ENCODE assay signal across 25 cellular contexts in the genomic region with DNA sequence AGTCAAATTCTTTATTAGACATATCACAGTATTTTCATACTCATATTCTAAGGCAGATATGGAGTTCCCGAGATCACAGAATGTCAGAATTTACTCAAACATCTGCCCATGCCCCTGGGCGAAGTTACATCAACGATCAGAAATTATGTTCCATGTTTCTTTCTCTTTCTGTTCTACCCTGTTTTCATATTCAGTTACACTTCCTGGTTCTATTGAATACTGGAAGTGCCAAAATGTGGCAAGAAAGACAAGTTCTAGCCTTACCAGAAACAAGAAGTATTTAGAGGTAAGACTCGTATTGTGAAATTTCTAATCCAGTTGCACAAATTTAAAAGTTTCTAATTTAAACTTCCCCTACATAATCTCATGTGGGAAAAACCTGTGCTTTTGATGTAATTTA. TPM values are rescaled to one million over a fixed set of nuclear protein-coding genes. Genes with fewer than 3 reads are reported as not detected.
DNase-seq lines count a peak whose midpoint lies in the region; ATAC-seq, FAIRE-seq and TF ChIP-seq lines count a peak whose summit lies in the region.
"Had no signal": no experiment of that assay in that cellular context is flagged by ENCODE, and none has a peak within 500 bp of the region (broad histone marks: within the 10 kb centered on the region; RNA-seq: fewer than 3 reads in every experiment).

No MANE protein-coding gene starts in this region.

- dilution Hi-C loops in mammary epithelial cell (cut with HindIII; ENCODE audit: low sequenced_read_pairs), result no loop called here
- dilution Hi-C loops in keratinocyte (cut with MboI; ENCODE audit: extremely low pct_ligation_motif_present, low sequenced_read_pairs), result no loop called here

- H3K27me3 Mint-ChIP-seq in MCF 10A (ENCODE audit: insufficient read depth, unreplicated experiment), result no peaks in the 10 kb centered on the region
- H3K27me3 Mint-ChIP-seq: central memory CD8-positive, alpha-beta T cell; stimulated activated memory B cell treated with anti-CD40 and anti-IgM and Interleukin-4, amounts not matched to agents 10 μg/mL and 1 μg/mL and 100 μg/mL, for 72 hours had no signal

- no peaks in the 10 kb centered on the region for H3K9me1 ChIP-seq in keratinocyte (ENCODE audit: control insufficient read depth, extremely low read depth, insufficient read depth, low read length)

- ATAC-seq in HG02678 (IDR thresholded peaks at IDR 0.05; ENCODE audit: unreplicated experiment), result no peak
- no peak for ATAC-seq in HG03139 (IDR thresholded peaks at IDR 0.05; ENCODE audit: unreplicated experiment)
- ATAC-seq: activated naive CD4-positive, alpha-beta T cell treated with anti-CD3 and anti-CD28 coated beads, Interleukin-2, amount 50 U/mL, for 72 hours; HCT116; left ventricle myocardium superior; stimulated activated memory B cell treated with anti-CD40 and anti-IgM and Interleukin-4, amounts not matched to agents 10 μg/mL and 1 μg/mL and 100 μg/mL, for 72 hours; T-cell had no signal

- H3K27ac ChIP-seq in mammary epithelial cell (ENCODE audit: insufficient read depth, low read depth, low read length) (no peak overlapping the region), OCI-LY3 (ENCODE audit: low read length) (peak overlapping the region; percentile 24; the same call in 1 of the 2 replicates), keratinocyte (ENCODE audit: control insufficient read depth, insufficient read depth, low read length) (no peak overlapping the region)
- H3K27ac ChIP-seq: 22Rv1 had no signal

- POLR2A ChIA-PET in MCF 10A (lab: Yijun Ruan, JAX), result no interaction called here

- H4K20me1 ChIP-seq in mammary epithelial cell (ENCODE audit: insufficient read depth, low read length) (no peaks in the 10 kb centered on the region), OCI-LY3 (ENCODE audit: insufficient read depth, low read length) (no peaks in the 10 kb centered on the region), keratinocyte (ENCODE audit: control insufficient read depth, extremely low read depth, insufficient read depth, low read length) (no peaks in the 10 kb centered on the region)

- H3K36me3 ChIP-seq in mammary epithelial cell (ENCODE audit: insufficient read depth, low read length), result no peaks in the 10 kb centered on the region
- no peaks in the 10 kb centered on the region for H3K36me3 ChIP-seq in OCI-LY3 (replicated peaks; ENCODE audit: low read depth, low read length)
- H3K36me3 ChIP-seq in keratinocyte (ENCODE audit: control insufficient read depth in 2 of 2, extremely low read depth in 1 of 2, insufficient read depth in 2 of 2, low read length in 2 of 2), result no peaks in the 10 kb centered on the region

- no peaks in the 10 kb centered on the region for H3K9me3 ChIP-seq in mammary epithelial cell (replicated peaks; ENCODE audit: insufficient read depth, low read length)
- H3K9me3 ChIP-seq in OCI-LY3 (ENCODE audit: insufficient read depth, low read length), result no peaks in the 10 kb centered on the region
- no peaks in the 10 kb centered on the region for H3K9me3 ChIP-seq in keratinocyte (ENCODE audit: control insufficient read depth, low read depth, low read length)

- H3K4me3 ChIP-seq in mammary epithelial cell (replicated peaks in 1 of 3; ENCODE audit: insufficient read depth in 1 of 3, low read depth in 2 of 3, low read length in 3 of 3), result no peak overlapping the region
- no peak overlapping the region for H3K4me3 ChIP-seq in OCI-LY3 (ENCODE audit: low read length)
- no peak overlapping the region for H3K4me3 ChIP-seq in keratinocyte (ENCODE audit: control insufficient read depth in 2 of 3, extremely low read depth in 1 of 3, insufficient read depth in 2 of 3, low read depth in 1 of 3, low read length in 3 of 3)
- H3K4me3 ChIP-seq: dorsolateral prefrontal cortex had no signal

- intact Hi-C loops in mammary epithelial cell (cut with micrococcal nuclease), result no loop called here
- intact Hi-C loops in MCF 10A (cut with micrococcal nuclease), result no loop called here

- H3K4me1 ChIP-seq in mammary epithelial cell (ENCODE audit: insufficient read depth, low read length) (no peaks in the 10 kb centered on the region), OCI-LY3 (ENCODE audit: low read length) (peaks cover 23% of the 10 kb centered on the region), keratinocyte (ENCODE audit: control insufficient read depth, extremely low read depth, insufficient read depth, low read length) (no peaks in the 10 kb centered on the region)

- TF ChIP-seq CTCF in mammary epithelial cell (conservative IDR thresholded peaks at IDR 0.05 in 1 of 2, IDR thresholded peaks at IDR 0.05 in 1 of 2; ENCODE audit: extremely low read depth in 1 of 2, insufficient read depth in 1 of 2, low read depth in 1 of 2, low read length in 2 of 2) (no peak), MCF 10A (IDR thresholded peaks at IDR 0.05; ENCODE audit: unreplicated experiment) (no peak), OCI-LY3 (IDR thresholded peaks at IDR 0.05; ENCODE audit: low read depth, low read length) (no peak), keratinocyte (optimal IDR thresholded peaks at IDR 0.05 in 1 of 3, IDR thresholded peaks at IDR 0.05 in 1 of 3, conservative IDR thresholded peaks at IDR 0.05 in 1 of 3; ENCODE audit: extremely low read depth in 1 of 3, insufficient read depth in 2 of 3, low read length in 3 of 3) (no peak)

- no peak overlapping the region for H2AFZ ChIP-seq in mammary epithelial cell (ENCODE audit: low read depth, low read length)
- H2AFZ ChIP-seq in OCI-LY3 (ENCODE audit: low read depth, low read length), result peak overlapping the region; percentile 24; the same call in 1 of the 2 replicates
- H2AFZ ChIP-seq in keratinocyte (ENCODE audit: control insufficient read depth, low read length), result peak overlapping the region; percentile 68

- no peak overlapping the region for H3K4me3 Mint-ChIP-seq in MCF 10A (ENCODE audit: unreplicated experiment)
- H3K4me3 Mint-ChIP-seq: central memory CD8-positive, alpha-beta T cell; neural crest cell; stimulated activated memory B cell treated with anti-CD40 and anti-IgM and Interleukin-4, amounts not matched to agents 10 μg/mL and 1 μg/mL and 100 μg/mL, for 72 hours; T-cell had no signal

- in situ Hi-C loops in mammary epithelial cell (cut with MboI; ENCODE audit: low sequenced_read_pairs in 2 of 2), result no loop called here

- peaks cover 10% of the 10 kb centered on the region for H3K4me1 Mint-ChIP-seq in MCF 10A (ENCODE audit: insufficient read depth, unreplicated experiment)
- H3K4me1 Mint-ChIP-seq: central memory CD8-positive, alpha-beta T cell; stimulated activated memory B cell treated with anti-CD40 and anti-IgM and Interleukin-4, amounts not matched to agents 10 μg/mL and 1 μg/mL and 100 μg/mL, for 72 hours; T-cell had no signal

- CTCF ChIA-PET in mammary epithelial cell (lab: Charles Lee; ENCODE audit: low non-redundant PET), result no interaction called here
- CTCF ChIA-PET in MCF 10A (lab: Yijun Ruan, JAX), result no interaction called here

- H3K9ac ChIP-seq in mammary epithelial cell (ENCODE audit: insufficient read depth, low read length) (no peak overlapping the region), OCI-LY3 (ENCODE audit: low read length) (no peak overlapping the region), keratinocyte (ENCODE audit: control insufficient read depth, extremely low read depth, insufficient read depth, low read length) (no peak overlapping the region)

- H3K79me2 ChIP-seq in mammary epithelial cell (ENCODE audit: insufficient read depth, low read length) (no peaks in the 10 kb centered on the region), OCI-LY3 (ENCODE audit: low read length) (no peaks in the 10 kb centered on the region), keratinocyte (ENCODE audit: control insufficient read depth, insufficient read depth, low read length) (no peaks in the 10 kb centered on the region)

- WGBS in mammary epithelial cell (ENCODE audit: low coverage, missing lambda C conversion rate), result 85% methylated on average over 4 of the region's 4 CpGs

- no peak overlapping the region for H3K4me2 ChIP-seq in mammary epithelial cell (ENCODE audit: insufficient read depth, low read depth, low read length)
- peak overlapping the region; percentile 45 for H3K4me2 ChIP-seq in OCI-LY3 (ENCODE audit: low read length)
- H3K4me2 ChIP-seq in keratinocyte (ENCODE audit: control insufficient read depth, extremely low read depth, insufficient read depth, low read depth, low read length), result peak overlapping the region; percentile 44

- H3K27ac Mint-ChIP-seq in MCF 10A (ENCODE audit: low read depth, unreplicated experiment), result no peak overlapping the region
- H3K27ac Mint-ChIP-seq: activated naive CD4-positive, alpha-beta T cell treated with anti-CD3 and anti-CD28 coated beads, Interleukin-2, amount 50 U/mL, for 72 hours; stimulated activated memory B cell treated with anti-CD40 and anti-IgM and Interleukin-4, amounts not matched to agents 10 μg/mL and 1 μg/mL and 100 μg/mL, for 72 hours; T-cell had no signal

- FAIRE-seq in keratinocyte (lab: Jason Lieb, UNC), result peak; percentile 68
- FAIRE-seq: astrocyte had no signal

- H3K27me3 ChIP-seq in mammary epithelial cell (ENCODE audit: insufficient read depth, low read length), result peaks cover 3% of the 10 kb centered on the region
- no peaks in the 10 kb centered on the region for H3K27me3 ChIP-seq in OCI-LY3 (ENCODE audit: low read depth, low read length)
- no peaks in the 10 kb centered on the region for H3K27me3 ChIP-seq in keratinocyte (ENCODE audit: control insufficient read depth, extremely low read depth, insufficient read depth, low read length)
- H3K27me3 ChIP-seq: dorsolateral prefrontal cortex had no signal

- H3K36me3 Mint-ChIP-seq in MCF 10A (ENCODE audit: insufficient read depth, unreplicated experiment), result peaks cover 6% of the 10 kb centered on the region
- H3K36me3 Mint-ChIP-seq: activated naive CD4-positive, alpha-beta T cell treated with anti-CD3 and anti-CD28 coated beads, Interleukin-2, amount 50 U/mL, for 72 hours; stimulated activated memory B cell treated with anti-CD40 and anti-IgM and Interleukin-4, amounts not matched to agents 10 μg/mL and 1 μg/mL and 100 μg/mL, for 72 hours; T-cell had no signal

- no peaks in the 10 kb centered on the region for H3K9me3 Mint-ChIP-seq in MCF 10A (ENCODE audit: unreplicated experiment)
- H3K9me3 Mint-ChIP-seq: activated naive CD4-positive, alpha-beta T cell treated with anti-CD3 and anti-CD28 coated beads, Interleukin-2, amount 50 U/mL, for 72 hours; central memory CD8-positive, alpha-beta T cell; neural crest cell; stimulated activated memory B cell treated with anti-CD40 and anti-IgM and Interleukin-4, amounts not matched to agents 10 μg/mL and 1 μg/mL and 100 μg/mL, for 72 hours; T-cell had no signal

- peak; percentile 11 for DNase-seq in mammary epithelial cell
- no peak for DNase-seq in MCF 10A (ENCODE audit: unreplicated experiment)
- DNase-seq in keratinocyte (ENCODE audit: low read depth, low spot score), result no peak
- DNase-seq in SK-N-DZ (ENCODE audit: low spot score), result no peak
- DNase-seq in HT-29 (ENCODE audit: low spot score), result no peak
- DNase-seq: activated CD4-positive, alpha-beta T cell treated with anti-CD3 and anti-CD28 coated beads for 48 hours; dorsolateral prefrontal cortex; GDM1; KG1; left ventricle myocardium superior; NCI-H1092 treated with DMSO at 0.1 percent for 48 hours; NCI-H2029 treated with DMSO at 0.1 percent for 48 hours; NK-92 treated with Interleukin-12 subunit alpha and Interleukin-12 subunit beta, amount 100 ng/mL, for 24 hours; stimulated activated CD4-positive, alpha-beta T cell treated with anti-CD3 and anti-CD28 coated beads, Interleukin-1b, Interleukin-23, amount 100 ng/mL, for 48 hours; T-cell had no signal

- no TSS peak for BruUV-seq in mammary epithelial cell (replicated peaks; lab: Mats Ljungman, UMichigan)
- no TSS peak for BruUV-seq in MCF 10A (replicated peaks; lab: Mats Ljungman, UMichigan)

RNA-seq across cellular contexts. Expression of a gene that starts 36.1 kb away (rescaled TPM):
- total RNA-seq in mammary epithelial cell (1 to 10 TPM in 1 of 2 donors, under 1 TPM in 1; 0.26 to 4.3 TPM), MCF 10A (2022) (0.19 and 0.54 TPM in 2 replicates)
- polyA plus RNA-seq in mammary epithelial cell (0.24 TPM), keratinocyte (0.09 to 0.12 TPM (median 0.11 TPM) in 3 replicates)
- polyA minus RNA-seq in mammary epithelial cell (not detected), keratinocyte (0.66 to 2.4 TPM (median 0.70 TPM) in 3 replicates)
- polyA plus RNA-seq in keratinocyte (2011; ENCODE audit: low read depth), result 0.17 TPM
- polyA plus RNA-seq in keratinocyte (2011; cell fraction: cytosol; rRNA removed), result 0.02 and 0.03 TPM in 2 replicates
- polyA plus RNA-seq in keratinocyte (2011; cell fraction: nucleus; rRNA removed), result 0.07 and 0.19 TPM in 2 replicates
- polyA plus RNA-seq in keratinocyte (2012; ENCODE audit: low replicate concordance), result 0.14 and 0.20 TPM in 2 replicates
- polyA minus RNA-seq in keratinocyte (2011; cell fraction: cytosol; rRNA and poly(A)+ RNA removed), result not detected
- polyA minus RNA-seq in keratinocyte (2011; cell fraction: nucleus; rRNA and poly(A)+ RNA removed), result 0.42 and 0.62 TPM in 2 replicates
- polyA plus RNA-seq in SK-N-DZ (2014; cell fraction: cytosol; rRNA removed), result not detected in 2 replicates
- not detected in 2 replicates for polyA plus RNA-seq in SK-N-DZ (2014; cell fraction: nucleus; rRNA removed)
- 0.18 and 0.23 TPM in 2 replicates for total RNA-seq in HT-29 (2014; rRNA removed; shearing (Covaris generic))
